ENCODE assay signal across 1 cellular context in genomic region chr5:32298056-32298420, GRCh38.
TF ChIP-seq lines count a peak whose summit lies in the region.

No MANE protein-coding gene starts in this region.

TF ChIP-seq in SK-N-SH treated with all-trans-retinoic acid at 6 μM for 48 hours, 23 proteins besides CTCF, POLR2A, EP300 and RAD21 (continued from another document):
- TF ChIP-seq ARNTL (CRISPR knock-in tag; IDR thresholded peaks at IDR 0.05; ENCODE audit: borderline replicate concordance, low read depth), result no peak
- no peak for TF ChIP-seq CSRNP3 (CRISPR knock-in tag; IDR thresholded peaks at IDR 0.05)
- no peak for TF ChIP-seq ZNF8 (CRISPR knock-in tag; IDR thresholded peaks at IDR 0.05)
- no peak for TF ChIP-seq BACH2 (CRISPR knock-in tag; IDR thresholded peaks at IDR 0.05; ENCODE audit: borderline replicate concordance)
- no peak for TF ChIP-seq TOX (CRISPR knock-in tag; IDR thresholded peaks at IDR 0.05; ENCODE audit: borderline replicate concordance)
